8 cellular contexts compared by ENCODE assay signal in genomic region chrX:37847733-37848197, GRCh38. TPM values are rescaled to one million over a fixed set of nuclear protein-coding genes. Genes with fewer than 3 reads are reported as not detected.
A peak's percentile ranks its signal among the peaks of the same experiment; 100 is the strongest.
DNase-seq lines count a peak whose midpoint lies in the region; ATAC-seq and TF ChIP-seq lines count a peak whose summit lies in the region.

No MANE protein-coding gene starts in this region.

- peak overlapping the region; percentile 93 to 98 (median 96) for H3K27ac Mint-ChIP-seq in CD4-positive, CD25-positive, alpha-beta regulatory T cell
- peak overlapping the region; percentile 87 to 98 (median 94) for H3K27ac Mint-ChIP-seq in naive thymus-derived CD4-positive, alpha-beta T cell

- H3K4me3 ChIP-seq in CD4-positive, CD25-positive, alpha-beta regulatory T cell (ENCODE audit: low read depth, low read length), result peak overlapping the region; percentile 86
- peak overlapping the region; percentile 68 to 82 (median 76) for H3K4me3 ChIP-seq in breast epithelium
- peak overlapping the region; percentile 84 for H3K4me3 ChIP-seq in naive thymus-derived CD4-positive, alpha-beta T cell (ENCODE audit: low read length)

- H3K4me3 Mint-ChIP-seq in CD4-positive, CD25-positive, alpha-beta regulatory T cell, result peak overlapping the region; percentile 88 to 94 (median 92)
- H3K4me3 Mint-ChIP-seq in naive thymus-derived CD4-positive, alpha-beta T cell, result peak overlapping the region; percentile 68 to 93 (median 88)

- H3K27me3 Mint-ChIP-seq in CD4-positive, CD25-positive, alpha-beta regulatory T cell, result no peaks in the 10 kb centered on the region
- H3K27me3 Mint-ChIP-seq in naive thymus-derived CD4-positive, alpha-beta T cell, result no peaks in the 10 kb centered on the region

- H3K36me3 ChIP-seq in CD4-positive, CD25-positive, alpha-beta regulatory T cell (ENCODE audit: control insufficient read depth, insufficient read depth, low read length), result no peaks in the 10 kb centered on the region
- no peaks in the 10 kb centered on the region for H3K36me3 ChIP-seq in breast epithelium
- H3K36me3 ChIP-seq in naive thymus-derived CD4-positive, alpha-beta T cell (ENCODE audit: control insufficient read depth in 2 of 3, insufficient read depth in 3 of 3, low read length in 3 of 3), result no peaks in the 10 kb centered on the region

- H3K27me3 ChIP-seq in CD4-positive, CD25-positive, alpha-beta regulatory T cell (ENCODE audit: control insufficient read depth, insufficient read depth, low read length), result no peaks in the 10 kb centered on the region
- peaks cover 0 to 31% of the 10 kb centered on the region in 2 donors for H3K27me3 ChIP-seq in breast epithelium
- H3K27me3 ChIP-seq in naive thymus-derived CD4-positive, alpha-beta T cell (ENCODE audit: control insufficient read depth in 2 of 2, insufficient read depth in 2 of 2, low read length in 2 of 2), result no peaks in the 10 kb centered on the region

- POLR2A ChIA-PET in naive thymus-derived CD4-positive, alpha-beta T cell (lab: Charles Lee), result no interaction called here

- peaks cover 5% of the 10 kb centered on the region for H3K36me3 Mint-ChIP-seq in CD4-positive, CD25-positive, alpha-beta regulatory T cell
- H3K36me3 Mint-ChIP-seq in naive thymus-derived CD4-positive, alpha-beta T cell, result peaks cover 0 to 3% (median 0%) of the 10 kb centered on the region in 5 donors

- ATAC-seq in CD4-positive, CD25-positive, alpha-beta regulatory T cell (ENCODE audit: low read depth in 2 of 2), result peak in 1 of 2 donors; percentile 15
- ATAC-seq in HG02571 (IDR thresholded peaks at IDR 0.05; ENCODE audit: unreplicated experiment), result peak; percentile 16
- ATAC-seq in naive thymus-derived CD4-positive, alpha-beta T cell, result no peak

- intact Hi-C loops in breast epithelium (cut with DNase I; ENCODE audit: low total_unique reads), result no loop called here
- intact Hi-C loops in naive thymus-derived CD4-positive, alpha-beta T cell (cut with micrococcal nuclease), result loop anchor here (1.0 to 5.0 kb wide), 4 partner anchors 60 to 480 kb away; partner anchors contain the start of gene RPGR (in 2 of the 2)

- peaks cover 10 to 38% (median 18%) of the 10 kb centered on the region in 4 donors for H3K4me1 Mint-ChIP-seq in CD4-positive, CD25-positive, alpha-beta regulatory T cell
- H3K4me1 Mint-ChIP-seq in naive thymus-derived CD4-positive, alpha-beta T cell, result peaks cover 5 to 41% (median 31%) of the 10 kb centered on the region in 7 donors

- H3K4me1 ChIP-seq in CD4-positive, CD25-positive, alpha-beta regulatory T cell (ENCODE audit: control insufficient read depth, insufficient read depth, low read length, poor library complexity, severe bottlenecking), result peaks cover 17% of the 10 kb centered on the region
- H3K4me1 ChIP-seq in breast epithelium, result no peaks in the 10 kb centered on the region
- H3K4me1 ChIP-seq in naive thymus-derived CD4-positive, alpha-beta T cell (ENCODE audit: control insufficient read depth in 2 of 2, insufficient read depth in 2 of 2, low read length in 2 of 2), result peaks cover 4 to 8% of the 10 kb centered on the region in 2 donors

- no peak for TF ChIP-seq CTCF in breast epithelium (IDR thresholded peaks at IDR 0.05)

- no peak for TF ChIP-seq POLR2A in breast epithelium (IDR thresholded peaks at IDR 0.05)

- peak overlapping the region; percentile 88 for H3K27ac ChIP-seq in CD4-positive, CD25-positive, alpha-beta regulatory T cell (ENCODE audit: insufficient read depth, low read length, poor library complexity, severe bottlenecking)
- peak overlapping the region; percentile 91 to 95 for H3K27ac ChIP-seq in breast epithelium
- H3K27ac ChIP-seq in naive thymus-derived CD4-positive, alpha-beta T cell (ENCODE audit: low read depth, low read length), result peak overlapping the region; percentile 96

- no peaks in the 10 kb centered on the region for H3K9me3 Mint-ChIP-seq in CD4-positive, CD25-positive, alpha-beta regulatory T cell
- peaks cover 0 to 4% (median 0%) of the 10 kb centered on the region in 11 donors for H3K9me3 Mint-ChIP-seq in naive thymus-derived CD4-positive, alpha-beta T cell

- DNase-seq in CD4-positive, CD25-positive, alpha-beta regulatory T cell, result no peak
- DNase-seq in breast epithelium (ENCODE audit: low spot score in 2 of 2) (no peak), midbrain (lab: John Stamatoyannopoulos, UW) (no peak), NCI-H524 treated with DMSO at 0.1 percent for 48 hours (lab: John Stamatoyannopoulos, UW) (no peak), DMS153 (lab: John Stamatoyannopoulos, UW) (no peak), SK-N-DZ (ENCODE audit: low spot score) (no peak)
- DNase-seq in naive thymus-derived CD4-positive, alpha-beta T cell, result no peak

- CTCF ChIA-PET in naive thymus-derived CD4-positive, alpha-beta T cell (lab: Charles Lee), result no interaction called here

- H3K9me3 ChIP-seq in CD4-positive, CD25-positive, alpha-beta regulatory T cell (ENCODE audit: control insufficient read depth in 2 of 2, low read length in 2 of 2), result no peaks in the 10 kb centered on the region
- no peaks in the 10 kb centered on the region for H3K9me3 ChIP-seq in breast epithelium
- no peaks in the 10 kb centered on the region for H3K9me3 ChIP-seq in naive thymus-derived CD4-positive, alpha-beta T cell (ENCODE audit: control insufficient read depth in 2 of 3, low read length in 3 of 3)

RNA-seq across cellular contexts. Expression of gene DYNLT3, which starts 0.4 kb away (rescaled TPM):
- total RNA-seq in CD4-positive, CD25-positive, alpha-beta regulatory T cell, result 18.8 TPM
- 10 to 100 TPM; 25.0 to 32.5 (median 26.5) TPM for polyA plus RNA-seq in CD4-positive, CD25-positive, alpha-beta regulatory T cell
- 10 to 100 TPM; 37.0 to 40.0 (median 37.5) TPM for total RNA-seq in breast epithelium
- 10 to 100 TPM; 13.8 to 39.3 (median 25.8) TPM for total RNA-seq in naive thymus-derived CD4-positive, alpha-beta T cell
- polyA plus RNA-seq in naive thymus-derived CD4-positive, alpha-beta T cell, result 10 to 100 TPM; 23.1 to 42.1 TPM
- polyA plus RNA-seq in SK-N-DZ (2014; cell fraction: cytosol; rRNA removed), result 15.3 and 18.2 TPM in 2 replicates
- 8.0 and 15.9 TPM in 2 replicates for polyA plus RNA-seq in SK-N-DZ (2014; cell fraction: nucleus; rRNA removed)
